8 cellular contexts compared by ENCODE assay signal in genomic region chr7:8295638-8296361, GRCh38. TPM values are rescaled to one million over a fixed set of nuclear protein-coding genes. Genes with fewer than 3 reads are reported as not detected.
DNase-seq lines count a peak whose midpoint lies in the region; FAIRE-seq and TF ChIP-seq lines count a peak whose summit lies in the region.

No MANE protein-coding gene starts in this region.

- H4K20me1 ChIP-seq in OCI-LY3 (ENCODE audit: insufficient read depth, low read length), result no peaks in the 10 kb centered on the region
- no peaks in the 10 kb centered on the region for H4K20me1 ChIP-seq in hepatocyte (ENCODE audit: insufficient read depth, poor library complexity, severe bottlenecking)

- H3K27ac ChIP-seq in OCI-LY3 (ENCODE audit: low read length), result no peak overlapping the region
- no peak overlapping the region for H3K27ac ChIP-seq in hepatocyte

- H3K36me3 ChIP-seq in GM06990 (ENCODE audit: control insufficient read depth, insufficient read depth, low read length) (no peaks in the 10 kb centered on the region), OCI-LY3 (replicated peaks; ENCODE audit: low read depth, low read length) (no peaks in the 10 kb centered on the region), hepatocyte (replicated peaks; ENCODE audit: insufficient read depth, low read depth) (no peaks in the 10 kb centered on the region)

- no peaks in the 10 kb centered on the region for H3K9me2 ChIP-seq in hepatocyte (replicated peaks; ENCODE audit: insufficient read depth)

- H3K4me3 ChIP-seq in GM06990 (replicated peaks; ENCODE audit: low read depth, low read length), result no peak overlapping the region
- no peak overlapping the region for H3K4me3 ChIP-seq in OCI-LY3 (ENCODE audit: low read length)
- H3K4me3 ChIP-seq in astrocyte of the spinal cord (ENCODE audit: low read depth, low read length), result no peak overlapping the region
- no peak overlapping the region for H3K4me3 ChIP-seq in hepatocyte
- H3K4me3 ChIP-seq in skeletal muscle cell (ENCODE audit: low read depth, low read length), result no peak overlapping the region

- peak overlapping the region; percentile 75; the same call in 1 of the 2 replicates for H2AFZ ChIP-seq in OCI-LY3 (ENCODE audit: low read depth, low read length)
- H2AFZ ChIP-seq in hepatocyte, result peak overlapping the region; percentile 60

- in situ Hi-C loops in astrocyte of the spinal cord (cut with HindIII; ENCODE audit: low sequenced_read_pairs), result no loop called here

- H3K27me3 ChIP-seq in GM06990 (replicated peaks; ENCODE audit: control insufficient read depth, insufficient read depth, low read length), result no peaks in the 10 kb centered on the region
- H3K27me3 ChIP-seq in OCI-LY3 (ENCODE audit: low read depth, low read length), result no peaks in the 10 kb centered on the region
- H3K27me3 ChIP-seq in hepatocyte, result no peaks in the 10 kb centered on the region

- 0 out of 2 replicates have a peak, but pooled peaks cover 5% of the 10 kb centered on the region for H3K4me1 ChIP-seq in OCI-LY3 (ENCODE audit: low read length)
- H3K4me1 ChIP-seq in hepatocyte (ENCODE audit: insufficient read depth), result no peaks in the 10 kb centered on the region

- H3K9ac ChIP-seq in OCI-LY3 (ENCODE audit: low read length), result no peak overlapping the region

- H3K9me3 ChIP-seq in OCI-LY3 (ENCODE audit: insufficient read depth, low read length), result no peaks in the 10 kb centered on the region
- H3K9me3 ChIP-seq in hepatocyte (ENCODE audit: low read depth), result no peaks in the 10 kb centered on the region

- DNase-seq in GM06990 (ENCODE audit: extremely low read depth, insufficient read length) (peak; percentile 32), HCEC 1CT (peak; percentile 79), Kasumi-1 (lab: John Stamatoyannopoulos, UW) (peak; percentile 60 to 70), astrocyte of the spinal cord (ENCODE audit: low read depth, low spot score) (peak; percentile 85), hepatocyte (ENCODE audit: low spot score) (peak; percentile 90), skeletal muscle cell (ENCODE audit: low read depth) (peak; percentile 49)

- WGBS in hepatocyte (ENCODE audit: low lambda C conversion rate, missing lambda C conversion rate), result 50% methylated on average over 6 of the region's 6 CpGs

- H3K79me2 ChIP-seq in OCI-LY3 (ENCODE audit: low read length) (no peaks in the 10 kb centered on the region), hepatocyte (no peaks in the 10 kb centered on the region)

- TF ChIP-seq CTCF in GM06990 (IDR thresholded peaks at IDR 0.05; ENCODE audit: insufficient read depth, low read length, poor library complexity, severe bottlenecking) (peak; percentile 68), OCI-LY3 (IDR thresholded peaks at IDR 0.05; ENCODE audit: low read depth, low read length) (peak; percentile 70), astrocyte of the spinal cord (IDR thresholded peaks at IDR 0.05; ENCODE audit: low read depth, low read length) (peak; percentile 70), hepatocyte (IDR thresholded peaks at IDR 0.05; ENCODE audit: poor library complexity) (peak; percentile 89)

- H3K4me2 ChIP-seq in OCI-LY3 (ENCODE audit: low read length) (peak overlapping the region; percentile 13), hepatocyte (no peak overlapping the region)

- FAIRE-seq in A204.1 (lab: Jason Lieb, UNC), result peak; percentile 97

RNA-seq across cellular contexts. Expression of gene ICA1, which starts 33.8 kb away (rescaled TPM):
- 32.9 and 36.7 TPM in 2 replicates for total RNA-seq in hepatocyte
- 40.1 TPM in 2 replicates for polyA plus RNA-seq in hepatocyte

Comparison
In these comparisons a context has a peak if more than half of its experiments do, and no peak if none do; other contexts are left out.
1. DNase-seq: peak in every context shown above with its lines; median percentile 90 in hepatocyte; 85 in astrocyte of the spinal cord; 79 in HCEC 1CT; 65 in Kasumi-1; 49 in skeletal muscle cell; 32 in GM06990.